Comparison of ENCODE assay signal across 1 cellular context in genomic region chr18:8893221-8893620, GRCh38.
TF ChIP-seq lines count a peak whose summit lies in the region.

No MANE protein-coding gene starts in this region.

TF ChIP-seq in A549, 52 proteins besides CTCF, POLR2A, EP300 and RAD21 (continued from another document):
- no peak for TF ChIP-seq ELK1 (IDR thresholded peaks at IDR 0.05; ENCODE audit: low read depth, low read length)
- no peak for TF ChIP-seq ZNF302 (CRISPR knock-in tag; IDR thresholded peaks at IDR 0.05)
- no peak for TF ChIP-seq RNF2 (IDR thresholded peaks at IDR 0.05; ENCODE audit: borderline replicate concordance, low read depth)
- TF ChIP-seq, protein P1, sequence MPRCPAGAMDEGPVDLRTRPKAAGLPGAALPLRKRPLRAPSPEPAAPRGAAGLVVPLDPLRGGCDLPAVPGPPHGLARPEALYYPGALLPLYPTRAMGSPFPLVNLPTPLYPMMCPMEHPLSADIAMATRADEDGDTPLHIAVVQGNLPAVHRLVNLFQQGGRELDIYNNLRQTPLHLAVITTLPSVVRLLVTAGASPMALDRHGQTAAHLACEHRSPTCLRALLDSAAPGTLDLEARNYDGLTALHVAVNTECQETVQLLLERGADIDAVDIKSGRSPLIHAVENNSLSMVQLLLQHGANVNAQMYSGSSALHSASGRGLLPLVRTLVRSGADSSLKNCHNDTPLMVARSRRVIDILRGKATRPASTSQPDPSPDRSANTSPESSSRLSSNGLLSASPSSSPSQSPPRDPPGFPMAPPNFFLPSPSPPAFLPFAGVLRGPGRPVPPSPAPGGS (IDR thresholded peaks at IDR 0.05) = no peak
- TF ChIP-seq, protein P2, sequence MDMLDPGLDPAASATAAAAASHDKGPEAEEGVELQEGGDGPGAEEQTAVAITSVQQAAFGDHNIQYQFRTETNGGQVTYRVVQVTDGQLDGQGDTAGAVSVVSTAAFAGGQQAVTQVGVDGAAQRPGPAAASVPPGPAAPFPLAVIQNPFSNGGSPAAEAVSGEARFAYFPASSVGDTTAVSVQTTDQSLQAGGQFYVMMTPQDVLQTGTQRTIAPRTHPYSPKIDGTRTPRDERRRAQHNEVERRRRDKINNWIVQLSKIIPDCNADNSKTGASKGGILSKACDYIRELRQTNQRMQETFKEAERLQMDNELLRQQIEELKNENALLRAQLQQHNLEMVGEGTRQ (IDR thresholded peaks at IDR 0.05) = no peak
- TF ChIP-seq KDM5A (IDR thresholded peaks at IDR 0.05) = no peak
- no peak for TF ChIP-seq FOXS1 (CRISPR knock-in tag; IDR thresholded peaks at IDR 0.05)
- no peak for TF ChIP-seq SREBF2 (IDR thresholded peaks at IDR 0.05)
